10 cellular contexts compared by ENCODE assay signal in genomic region chr17:60523822-60524221, GRCh38. TPM values are rescaled to one million over a fixed set of nuclear protein-coding genes. Genes with fewer than 3 reads are reported as not detected.
A peak's percentile ranks its signal among the peaks of the same experiment; 100 is the strongest.
DNase-seq lines count a peak whose midpoint lies in the region; ATAC-seq and TF ChIP-seq lines count a peak whose summit lies in the region.
"Had no signal": no experiment of that assay in that cellular context is flagged by ENCODE, and none has a peak within 500 bp of the region (broad histone marks: within the 10 kb centered on the region; RNA-seq: fewer than 3 reads in every experiment).

No MANE protein-coding gene starts in this region.

- H3K9me2 ChIP-seq in Karpas-422 (replicated peaks; ENCODE audit: insufficient read depth, low read length) = no peaks in the 10 kb centered on the region

- peaks cover 78% of the 10 kb centered on the region for H3K79me2 ChIP-seq in Karpas-422 (ENCODE audit: low read length)

- peak overlapping the region; percentile 99 for H3K27ac Mint-ChIP-seq in central memory CD8-positive, alpha-beta T cell (ENCODE audit: low read depth)
- peak overlapping the region; percentile 93 to 98 for H3K27ac Mint-ChIP-seq in natural killer cell

- H2AFZ ChIP-seq in Karpas-422 (ENCODE audit: low read length) = no peak overlapping the region

- no peak for TF ChIP-seq CTCF in natural killer cell (IDR thresholded peaks at IDR 0.05)

- H3K4me1 ChIP-seq in BLaER1 = peaks cover 25% of the 10 kb centered on the region
- H3K4me1 ChIP-seq in Karpas-422 (ENCODE audit: low read length) = peaks cover 18% of the 10 kb centered on the region

- H3K9me3 ChIP-seq in BLaER1 (peaks cover 13% of the 10 kb centered on the region; the same call in 1 of the 2 replicates), Karpas-422 (ENCODE audit: low read length) (no peaks in the 10 kb centered on the region)

- no peak for ATAC-seq in central memory CD8-positive, alpha-beta T cell (replicated peaks; ENCODE audit: extremely low read depth, poor library complexity, severe bottlenecking)
- ATAC-seq in natural killer cell (no peak), GM19395 (IDR thresholded peaks at IDR 0.05; ENCODE audit: unreplicated experiment) (no peak), GM21717 (IDR thresholded peaks at IDR 0.05; ENCODE audit: unreplicated experiment) (no peak)

- no peaks in the 10 kb centered on the region for H3K27me3 Mint-ChIP-seq in central memory CD8-positive, alpha-beta T cell
- no peaks in the 10 kb centered on the region for H3K27me3 Mint-ChIP-seq in natural killer cell (ENCODE audit: low read depth in 2 of 2)

- no peaks in the 10 kb centered on the region for H3K9me3 Mint-ChIP-seq in central memory CD8-positive, alpha-beta T cell
- no peaks in the 10 kb centered on the region for H3K9me3 Mint-ChIP-seq in natural killer cell

- peaks cover 52% of the 10 kb centered on the region for H3K36me3 ChIP-seq in BLaER1
- H3K36me3 ChIP-seq in Karpas-422 (ENCODE audit: insufficient read depth, low read length) = 0 out of 2 replicates have a peak, but pooled peaks cover 4% of the 10 kb centered on the region

- DNase-seq in Karpas-422 (no peak), natural killer cell (no peak), CD1c-positive myeloid dendritic cell (ENCODE audit: extremely low spot score) (no peak), ureter (ENCODE audit: low spot score) (no peak)
- no peak for DNase-seq in central memory CD8-positive, alpha-beta T cell (ENCODE audit: low spot score in 2 of 2)
- DNase-seq: activated CD4-positive, alpha-beta T cell treated with anti-CD3 and anti-CD28 coated beads, Interleukin-2, amount 50 U/mL, for 48 hours; NCI-H226 had no signal

- H3K36me3 Mint-ChIP-seq in central memory CD8-positive, alpha-beta T cell (ENCODE audit: insufficient read depth) = peaks cover 21% of the 10 kb centered on the region
- no peaks in the 10 kb centered on the region for H3K36me3 Mint-ChIP-seq in natural killer cell

- peak overlapping the region; percentile 89 for H3K9ac ChIP-seq in BLaER1
- peak overlapping the region; percentile 99 for H3K9ac ChIP-seq in Karpas-422 (ENCODE audit: low read length)

- H3K4me1 Mint-ChIP-seq in central memory CD8-positive, alpha-beta T cell = peaks cover 41% of the 10 kb centered on the region
- peaks cover 43 to 45% of the 10 kb centered on the region in 2 donors for H3K4me1 Mint-ChIP-seq in natural killer cell

- H3K4me3 Mint-ChIP-seq in central memory CD8-positive, alpha-beta T cell = peak overlapping the region; percentile 99
- peak overlapping the region; percentile 95 for H3K4me3 Mint-ChIP-seq in natural killer cell

- H3K27me3 ChIP-seq in BLaER1 = no peaks in the 10 kb centered on the region
- H3K27me3 ChIP-seq in Karpas-422 (ENCODE audit: low read length) = no peaks in the 10 kb centered on the region

- intact Hi-C loops in natural killer cell (cut with micrococcal nuclease) = no loop called here

- H3K4me3 ChIP-seq in BLaER1 = peak overlapping the region; percentile 95; the same call in 1 of the 2 replicates
- H3K4me3 ChIP-seq in Karpas-422 (ENCODE audit: low read length) = peak overlapping the region; percentile 93

- peaks cover 68% of the 10 kb centered on the region for H4K20me1 ChIP-seq in BLaER1
- peaks cover 5% of the 10 kb centered on the region; the same call in 1 of the 2 replicates for H4K20me1 ChIP-seq in Karpas-422 (ENCODE audit: insufficient read depth, low read depth, low read length)

- H3K27ac ChIP-seq in BLaER1 (no peak overlapping the region), Karpas-422 (ENCODE audit: low read length) (peak overlapping the region; percentile 80; the same call in 1 of the 2 replicates)

- H3K4me2 ChIP-seq in BLaER1 (peak overlapping the region; percentile 91), Karpas-422 (ENCODE audit: low read depth, low read length, poor library complexity, severe bottlenecking) (peak overlapping the region; percentile 84)

RNA-seq across cellular contexts. Expression of gene APPBP2, which starts 2.2 kb away (rescaled TPM):
- total RNA-seq in Karpas-422 (2014; rRNA removed; shearing (Covaris generic); ENCODE audit: low replicate concordance) = 15.9 and 21.5 TPM in 2 replicates
- total RNA-seq in natural killer cell (10 to 100 TPM; 18.2 to 23.2 (median 23.0) TPM), ureter (52.3 TPM)
